Comparison of ENCODE assay signal across 24 cellular contexts in the genomic region with DNA sequence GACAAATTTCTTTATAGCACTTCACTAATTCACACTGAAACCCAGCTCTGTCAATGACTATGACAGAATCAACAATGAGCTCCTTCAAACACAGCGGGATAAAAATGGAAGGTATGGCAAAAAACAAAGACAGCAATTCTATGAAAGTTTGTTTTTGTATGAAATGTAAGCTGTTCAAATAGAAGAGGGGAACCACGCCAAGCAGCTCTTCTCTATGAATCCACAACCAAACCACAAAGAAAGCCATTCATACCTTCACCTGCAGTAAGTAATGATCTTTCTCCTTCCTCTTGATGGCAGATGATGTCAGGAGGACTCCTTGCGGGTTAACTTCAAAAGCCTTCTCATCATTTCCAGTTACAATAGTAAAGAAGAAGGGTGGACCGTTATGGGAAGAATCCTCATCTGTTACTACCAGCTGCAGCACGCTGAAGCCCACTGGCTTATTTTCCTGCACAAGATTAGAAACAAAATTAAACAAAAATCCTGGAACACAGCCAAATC. TPM values are rescaled to one million over a fixed set of nuclear protein-coding genes. Genes with fewer than 3 reads are reported as not detected.
"Had no signal": no experiment of that assay in that cellular context is flagged by ENCODE, and none has a peak within 500 bp of the region (broad histone marks: within the 10 kb centered on the region; RNA-seq: fewer than 3 reads in every experiment).

No MANE protein-coding gene starts in this region.

- H3K27me3 ChIP-seq: dorsolateral prefrontal cortex, hepatocyte, pancreas, testis, upper lobe of left lung had no signal

- H3K4me1 ChIP-seq: pancreas, testis, upper lobe of left lung had no signal

- H3K27ac ChIP-seq: dorsolateral prefrontal cortex, epithelial cell of prostate, hepatocyte, pancreas, testis, upper lobe of left lung had no signal

- H3K4me1 Mint-ChIP-seq: activated CD4-positive, alpha-beta memory T cell treated with anti-CD3 and anti-CD28 coated beads, Interleukin-2, amount 10 ng/mL, durations not matched to agents 7 days and 5 days; activated CD8-positive, alpha-beta memory T cell treated with anti-CD3 and anti-CD28 coated beads, Interleukin-2, amount 10 ng/mL, durations not matched to agents 7 days and 5 days; naive B cell; stimulated activated effector memory CD8-positive, alpha-beta T cell treated with anti-CD3 and anti-CD28 coated beads, Interleukin-12 subunit alpha, Interleukin-12 subunit beta, amount 100 ng/mL, for 72 hours had no signal

- H3K9me3 ChIP-seq: mucosa of descending colon, pancreas, testis, upper lobe of left lung had no signal

- H2AFZ ChIP-seq: hepatocyte had no signal

- H3K4me3 Mint-ChIP-seq: activated CD4-positive, alpha-beta memory T cell treated with anti-CD3 and anti-CD28 coated beads, Interleukin-2, amount 10 ng/mL, durations not matched to agents 7 days and 5 days; activated CD8-positive, alpha-beta memory T cell treated with anti-CD3 and anti-CD28 coated beads, Interleukin-2, amount 10 ng/mL, durations not matched to agents 7 days and 5 days; activated naive CD4-positive, alpha-beta T cell treated with anti-CD3 and anti-CD28 coated beads for 36 hours; brain; naive B cell; stimulated activated effector memory CD8-positive, alpha-beta T cell treated with anti-CD3 and anti-CD28 coated beads, Interleukin-12 subunit alpha, Interleukin-12 subunit beta, amount 100 ng/mL, for 72 hours had no signal

- ATAC-seq: activated CD8-positive, alpha-beta memory T cell treated with anti-CD3 and anti-CD28 coated beads, Interleukin-2, amount 10 ng/mL, durations not matched to agents 7 days and 5 days; left cardiac atrium; mucosa of descending colon; pancreas; sciatic nerve; stimulated activated effector memory CD8-positive, alpha-beta T cell treated with anti-CD3 and anti-CD28 coated beads, Interleukin-12 subunit alpha, Interleukin-12 subunit beta, amount 100 ng/mL, for 72 hours had no signal

- H3K27me3 Mint-ChIP-seq: activated CD4-positive, alpha-beta memory T cell treated with anti-CD3 and anti-CD28 coated beads, Interleukin-2, amount 10 ng/mL, durations not matched to agents 7 days and 5 days; activated CD8-positive, alpha-beta memory T cell treated with anti-CD3 and anti-CD28 coated beads, Interleukin-2, amount 10 ng/mL, durations not matched to agents 7 days and 5 days; brain; naive B cell had no signal

- H3K4me3 ChIP-seq: dorsolateral prefrontal cortex, hepatocyte, mucosa of descending colon, pancreas, smooth muscle cell, testis, upper lobe of left lung had no signal

- H3K79me2 ChIP-seq: hepatocyte had no signal

- DNase-seq: activated CD4-positive, alpha-beta memory T cell treated with anti-CD3 and anti-CD28 coated beads, Interleukin-2, amount 10 ng/mL, durations not matched to agents 7 days and 5 days; activated CD4-positive, alpha-beta T cell treated with anti-CD3 and anti-CD28 coated beads for 48 hours; activated CD4-positive, CD25-positive, alpha-beta regulatory T cell; activated CD8-positive, alpha-beta memory T cell treated with anti-CD3 and anti-CD28 coated beads, Interleukin-2, amount 10 ng/mL, durations not matched to agents 7 days and 5 days; activated naive CD4-positive, alpha-beta T cell treated with anti-CD3 and anti-CD28 coated beads for 36 hours; central memory CD4-positive, alpha-beta T cell; dorsolateral prefrontal cortex; foreskin fibroblast; left cardiac atrium; mesenchymal stem cell; mucosa of descending colon; naive B cell; pancreas; stimulated activated CD4-positive, alpha-beta T cell treated with anti-CD3 and anti-CD28 coated beads, Interleukin-4, amount 100 ng/mL, for 24 hours; testis; upper lobe of left lung had no signal

- H3K9me3 Mint-ChIP-seq: brain had no signal

- H3K27ac Mint-ChIP-seq: activated CD4-positive, alpha-beta memory T cell treated with anti-CD3 and anti-CD28 coated beads, Interleukin-2, amount 10 ng/mL, durations not matched to agents 7 days and 5 days; activated CD8-positive, alpha-beta memory T cell treated with anti-CD3 and anti-CD28 coated beads, Interleukin-2, amount 10 ng/mL, durations not matched to agents 7 days and 5 days; activated naive CD4-positive, alpha-beta T cell treated with anti-CD3 and anti-CD28 coated beads for 36 hours; activated T-helper 2 cell treated with anti-CD3 and anti-CD28 coated beads, Interferon-gamma antibody, Interleukin-2, Interleukin-4, amounts not matched to agents 10 μg/mL and 5 μg/mL and 100 μg/mL, durations not matched to agents 14 hours and 24 hours and 36 hours; brain; stimulated activated effector memory CD8-positive, alpha-beta T cell treated with anti-CD3 and anti-CD28 coated beads, Interleukin-12 subunit alpha, Interleukin-12 subunit beta, amount 100 ng/mL, for 72 hours had no signal

- H3K36me3 Mint-ChIP-seq: activated CD8-positive, alpha-beta memory T cell treated with anti-CD3 and anti-CD28 coated beads, Interleukin-2, amount 10 ng/mL, durations not matched to agents 7 days and 5 days; stimulated activated effector memory CD8-positive, alpha-beta T cell treated with anti-CD3 and anti-CD28 coated beads, Interleukin-12 subunit alpha, Interleukin-12 subunit beta, amount 100 ng/mL, for 72 hours had no signal

- H3K4me2 ChIP-seq: hepatocyte, smooth muscle cell had no signal

RNA-seq across cellular contexts. Expression of a gene that starts 48.8 kb away (rescaled TPM):
- total RNA-seq: activated CD4-positive, alpha-beta memory T cell treated with anti-CD3 and anti-CD28 coated beads, Interleukin-2, amount 10 ng/mL, durations not matched to agents 7 days and 5 days; activated CD8-positive, alpha-beta memory T cell treated with anti-CD3 and anti-CD28 coated beads, Interleukin-2, amount 10 ng/mL, durations not matched to agents 7 days and 5 days; activated naive CD4-positive, alpha-beta T cell treated with anti-CD3 and anti-CD28 coated beads for 36 hours; activated T-helper 2 cell treated with anti-CD3 and anti-CD28 coated beads, Interferon-gamma antibody, Interleukin-2, Interleukin-4, amounts not matched to agents 10 μg/mL and 5 μg/mL and 100 μg/mL, durations not matched to agents 14 hours and 24 hours and 36 hours; hepatocyte; left cardiac atrium; lower leg skin; sciatic nerve; smooth muscle cell; upper lobe of left lung had no signal
